Comparison of ENCODE assay signal across 8 cellular contexts in genomic region chr3:119240101-119240581, GRCh38. TPM values are rescaled to one million over a fixed set of nuclear protein-coding genes. Genes with fewer than 3 reads are reported as not detected.
DNase-seq lines count a peak whose midpoint lies in the region; ATAC-seq lines count a peak whose summit lies in the region.

No MANE protein-coding gene starts in this region.

- H3K4me3 ChIP-seq in iPS-18a (ENCODE audit: low read length): peak overlapping the region; percentile 73
- H3K4me3 ChIP-seq in skeletal muscle satellite cell (ENCODE audit: low read length): peak overlapping the region; percentile 83

- H3K9ac ChIP-seq in iPS-18a (ENCODE audit: low read length) (peak overlapping the region; percentile 64), skeletal muscle satellite cell (ENCODE audit: low read depth, low read length) (peak overlapping the region; percentile 92)

- H3K4me1 ChIP-seq in iPS-18a (ENCODE audit: control insufficient read depth, low read depth, low read length) (no peaks in the 10 kb centered on the region), skeletal muscle satellite cell (ENCODE audit: control insufficient read depth, insufficient read depth, low read length) (peaks cover 26% of the 10 kb centered on the region)

- DNase-seq in activated naive CD4-positive, alpha-beta T cell treated with anti-CD3 and anti-CD28 coated beads, Interleukin-2, amount 10 ng/mL, durations not matched to agents 7 days and 5 days: peak; percentile 38
- no peak for DNase-seq in activated naive CD4-positive, alpha-beta T cell treated with Interleukin-2 at 50 U/mL for 16 hours
- DNase-seq in NCI-H1105 treated with DMSO at 0.1 percent for 48 hours (lab: John Stamatoyannopoulos, UW) (peak; percentile 58), amniotic epithelial cell (ENCODE audit: low read depth) (peak; percentile 28)
- no peak for DNase-seq in stimulated activated CD4-positive, alpha-beta T cell treated with anti-CD3 and anti-CD28 coated beads, Interleukin-2, amount 100 ng/mL, for 48 hours

- H3K27ac ChIP-seq in iPS-18a (ENCODE audit: low read length): no peak overlapping the region

- H3K9me3 Mint-ChIP-seq in activated naive CD4-positive, alpha-beta T cell treated with anti-CD3 and anti-CD28 coated beads, Interleukin-2, amount 10 ng/mL, durations not matched to agents 7 days and 5 days: no peaks in the 10 kb centered on the region

- H3K36me3 ChIP-seq in iPS-18a (ENCODE audit: control insufficient read depth, low read depth, low read length): peaks cover 23% of the 10 kb centered on the region
- peaks cover 9% of the 10 kb centered on the region for H3K36me3 ChIP-seq in skeletal muscle satellite cell (ENCODE audit: insufficient read depth, low read length)

- no peaks in the 10 kb centered on the region for H3K27me3 Mint-ChIP-seq in activated naive CD4-positive, alpha-beta T cell treated with anti-CD3 and anti-CD28 coated beads, Interleukin-2, amount 10 ng/mL, durations not matched to agents 7 days and 5 days

- no peaks in the 10 kb centered on the region for H3K9me3 ChIP-seq in iPS-18a (ENCODE audit: control insufficient read depth, low read depth, low read length)
- no peaks in the 10 kb centered on the region for H3K9me3 ChIP-seq in skeletal muscle satellite cell (replicated peaks; ENCODE audit: low read length)

- H3K4me3 Mint-ChIP-seq in activated naive CD4-positive, alpha-beta T cell treated with anti-CD3 and anti-CD28 coated beads, Interleukin-2, amount 10 ng/mL, durations not matched to agents 7 days and 5 days: peak overlapping the region; percentile 78

- no peaks in the 10 kb centered on the region for H3K27me3 ChIP-seq in iPS-18a (ENCODE audit: control insufficient read depth, insufficient read depth, low read length)
- H3K27me3 ChIP-seq in skeletal muscle satellite cell (ENCODE audit: control insufficient read depth, insufficient read depth, low read length): no peaks in the 10 kb centered on the region

- peak; percentile 13 for ATAC-seq in HG02678 (IDR thresholded peaks at IDR 0.05; ENCODE audit: unreplicated experiment)

- peak overlapping the region; percentile 88 for H3K27ac Mint-ChIP-seq in activated naive CD4-positive, alpha-beta T cell treated with anti-CD3 and anti-CD28 coated beads, Interleukin-2, amount 10 ng/mL, durations not matched to agents 7 days and 5 days

- CTCF ChIA-PET in activated naive CD4-positive, alpha-beta T cell treated with anti-CD3 and anti-CD28 coated beads, Interleukin-2, amount 10 ng/mL, durations not matched to agents 7 days and 5 days (lab: Charles Lee): interaction anchor here (1.2 to 2.5 kb wide), 13 partner anchors 9 to 440 kb away, joined by 3 to 69 read pairs (median 6); partner anchors contain the start of genes IGSF11, TEX55 and UPK1B

- peak overlapping the region; percentile 91 for H3K4me2 ChIP-seq in skeletal muscle satellite cell (ENCODE audit: low read length)

- peaks cover 24% of the 10 kb centered on the region for H3K36me3 Mint-ChIP-seq in activated naive CD4-positive, alpha-beta T cell treated with anti-CD3 and anti-CD28 coated beads, Interleukin-2, amount 10 ng/mL, durations not matched to agents 7 days and 5 days

- H3K4me1 Mint-ChIP-seq in activated naive CD4-positive, alpha-beta T cell treated with anti-CD3 and anti-CD28 coated beads, Interleukin-2, amount 10 ng/mL, durations not matched to agents 7 days and 5 days: peaks cover 53% of the 10 kb centered on the region

RNA-seq across cellular contexts. Expression of gene B4GALT4, which starts 0.5 kb away (rescaled TPM):
- total RNA-seq in skeletal muscle satellite cell (2012; rRNA removed): 15.5 and 16.2 TPM in 2 replicates

RNA-seq across cellular contexts. Expression of gene ARHGAP31, which starts 54.0 kb away (rescaled TPM):
- 5.9 and 6.1 TPM in 2 replicates for total RNA-seq in skeletal muscle satellite cell (2012; rRNA removed)

Comparison
In these comparisons a context has a peak if more than half of its experiments do, and no peak if none do; other contexts are left out.
1. DNase-seq: peak in activated naive CD4-positive, alpha-beta T cell treated with anti-CD3 and anti-CD28 coated beads, Interleukin-2, amount 10 ng/mL, durations not matched to agents 7 days and 5 days (single experiment), NCI-H1105 treated with DMSO at 0.1 percent for 48 hours (single experiment) and amniotic epithelial cell (single experiment); none in activated naive CD4-positive, alpha-beta T cell treated with Interleukin-2 at 50 U/mL for 16 hours (single experiment) and stimulated activated CD4-positive, alpha-beta T cell treated with anti-CD3 and anti-CD28 coated beads, Interleukin-2, amount 100 ng/mL, for 48 hours (0 of 2).